In genomic region chrX:25721564-25721963, GRCh38 we compare ENCODE assay signal across 12 cellular contexts.
DNase-seq lines count a peak whose midpoint lies in the region; ATAC-seq and TF ChIP-seq lines count a peak whose summit lies in the region.
"Had no signal": no experiment of that assay in that cellular context is flagged by ENCODE, and none has a peak within 500 bp of the region (broad histone marks: within the 10 kb centered on the region; RNA-seq: fewer than 3 reads in every experiment).

No MANE protein-coding gene starts in this region.

- H3K27me3 ChIP-seq in cardiac muscle cell (no peaks in the 10 kb centered on the region), upper lobe of right lung (no peaks in the 10 kb centered on the region)
- H3K27me3 ChIP-seq: Peyer's patch had no signal

- no peaks in the 10 kb centered on the region for H3K36me3 ChIP-seq in cardiac muscle cell
- H3K36me3 ChIP-seq in upper lobe of right lung, result no peaks in the 10 kb centered on the region
- H3K36me3 ChIP-seq: Peyer's patch had no signal

- DNase-seq in cardiac muscle cell (ENCODE audit: low read depth in 1 of 2, low spot score in 1 of 2) (peak; percentile 29 to 42), Right ventricle myocardium inferior (ENCODE audit: missing footprints) (no peak), NCI-H774 (lab: John Stamatoyannopoulos, UW) (peak; percentile 7), epithelial cell of esophagus (ENCODE audit: low read depth) (peak; percentile 11), upper lobe of right lung (no peak), posterior vena cava (ENCODE audit: low spot score) (no peak), 8988T (no peak)
- DNase-seq: CD8-positive, alpha-beta memory T cell; effector CD8-positive, alpha-beta T cell; midbrain; Peyer's patch had no signal

- intact Hi-C loops in Right ventricle myocardium inferior (cut with DNase I) (loop anchor here (5.0 kb wide), 1 partner anchor 246 kb away; no protein-coding TSS in a partner anchor), upper lobe of right lung (cut with DNase I) (no loop called here), posterior vena cava (cut with DNase I) (no loop called here)

- ATAC-seq in Right ventricle myocardium inferior (no peak), upper lobe of right lung (no peak), HG03039 (IDR thresholded peaks at IDR 0.05; ENCODE audit: unreplicated experiment) (no peak)

- H3K4me3 ChIP-seq in cardiac muscle cell (no peak overlapping the region), epithelial cell of esophagus (ENCODE audit: low read length) (no peak overlapping the region), upper lobe of right lung (no peak overlapping the region)
- H3K4me3 ChIP-seq: Peyer's patch had no signal

- TF ChIP-seq CTCF in cardiac muscle cell (IDR thresholded peaks at IDR 0.05; ENCODE audit: low read depth, low read length) (peak; percentile 40), epithelial cell of esophagus (IDR thresholded peaks at IDR 0.05; ENCODE audit: insufficient read depth, low read depth, low read length, missing control alignments) (peak; percentile 48), upper lobe of right lung (IDR thresholded peaks at IDR 0.05) (peak; percentile 25)

- H3K9me3 ChIP-seq in cardiac muscle cell (ENCODE audit: low read depth) (no peaks in the 10 kb centered on the region), upper lobe of right lung (no peaks in the 10 kb centered on the region)
- H3K9me3 ChIP-seq: Peyer's patch had no signal

- H3K4me1 ChIP-seq in cardiac muscle cell (ENCODE audit: low read depth), result no peaks in the 10 kb centered on the region
- H3K4me1 ChIP-seq in upper lobe of right lung, result no peaks in the 10 kb centered on the region
- H3K4me1 ChIP-seq: Peyer's patch had no signal

- H3K27ac ChIP-seq in cardiac muscle cell (no peak overlapping the region), upper lobe of right lung (no peak overlapping the region)
- H3K27ac ChIP-seq: Peyer's patch had no signal

Comparison
In these comparisons a context has a peak if more than half of its experiments do, and no peak if none do; other contexts are left out.
1. DNase-seq: peak in cardiac muscle cell (2 of 2), NCI-H774 (single experiment) and epithelial cell of esophagus (single experiment); none in Right ventricle myocardium inferior (single experiment), upper lobe of right lung (single experiment), posterior vena cava (single experiment) and 8988T (single experiment).
2. Peak in every context shown above with its lines, with median percentiles within 50 percentile points of each other: CTCF ChIP-seq.